34 cellular contexts compared by ENCODE assay signal in the genomic region with DNA sequence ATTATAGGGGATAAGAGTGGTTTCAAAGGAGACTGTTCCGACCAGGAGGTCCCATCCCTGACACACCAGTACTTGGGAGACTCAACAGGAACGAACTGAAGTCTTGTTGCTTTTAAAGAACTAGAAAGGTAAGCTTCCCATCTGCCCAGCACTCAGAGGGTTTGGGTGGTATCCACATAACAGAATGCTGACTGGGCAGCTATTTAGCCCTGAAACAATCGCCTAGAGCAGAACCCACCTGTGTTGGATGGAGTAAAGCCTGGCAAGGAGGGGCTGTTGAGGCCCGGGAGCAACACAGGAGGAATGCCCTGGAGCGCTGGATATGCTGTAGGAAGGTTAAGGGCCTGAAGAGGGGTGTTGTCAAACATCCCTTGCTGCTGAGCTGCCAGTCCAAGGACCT.
A peak's percentile ranks its signal among the peaks of the same experiment; 100 is the strongest.
DNase-seq lines count a peak whose midpoint lies in the region; ATAC-seq, FAIRE-seq and TF ChIP-seq lines count a peak whose summit lies in the region.
"Had no signal": no experiment of that assay in that cellular context is flagged by ENCODE, and none has a peak within 500 bp of the region (broad histone marks: within the 10 kb centered on the region; RNA-seq: fewer than 3 reads in every experiment).

No MANE protein-coding gene starts in this region.

- H4K20me1 ChIP-seq in HepG2 (ENCODE audit: insufficient read depth, low read length), result no peaks in the 10 kb centered on the region
- H4K20me1 ChIP-seq in mammary epithelial cell (ENCODE audit: insufficient read depth, low read length), result no peaks in the 10 kb centered on the region
- H4K20me1 ChIP-seq: BLaER1 had no signal

- dilution Hi-C loops in mammary epithelial cell (cut with HindIII; ENCODE audit: low sequenced_read_pairs), result no loop called here

- H3K79me2 ChIP-seq in HepG2 (ENCODE audit: insufficient read depth, low read length) (no peaks in the 10 kb centered on the region), mammary epithelial cell (ENCODE audit: insufficient read depth, low read length) (no peaks in the 10 kb centered on the region)

- H3K9ac ChIP-seq in HepG2 (ENCODE audit: insufficient read depth, low read depth, low read length) (no peak overlapping the region), mammary epithelial cell (ENCODE audit: insufficient read depth, low read length) (no peak overlapping the region)
- H3K9ac ChIP-seq: BLaER1; BLaER1 treated with 17β-estradiol and CSF1 and Interleukin-3, amounts not matched to agents 10 nM and 100 nM had no signal

- H3K4me1 ChIP-seq in HepG2 (ENCODE audit: insufficient read depth, low read length), result no peaks in the 10 kb centered on the region
- H3K4me1 ChIP-seq in right lobe of liver, result no peaks in the 10 kb centered on the region
- no peaks in the 10 kb centered on the region for H3K4me1 ChIP-seq in A549
- peaks cover 19% of the 10 kb centered on the region for H3K4me1 ChIP-seq in SJCRH30
- H3K4me1 ChIP-seq in esophagus muscularis mucosa, result peaks cover 0 to 20% (median 6%) of the 10 kb centered on the region in 4 donors
- peaks cover 0 to 19% (median 3%) of the 10 kb centered on the region in 12 donors for H3K4me1 ChIP-seq in heart left ventricle
- no peaks in the 10 kb centered on the region for H3K4me1 ChIP-seq in mammary epithelial cell (ENCODE audit: insufficient read depth, low read length)
- H3K4me1 ChIP-seq: BE2C, Caco-2 had no signal

- H3K36me3 ChIP-seq in HepG2 (replicated peaks in 1 of 2; ENCODE audit: control insufficient read depth in 1 of 2, insufficient read depth in 2 of 2, low read length in 2 of 2) (peaks cover 56 to 92% of the 10 kb centered on the region in 2 experiments), right lobe of liver (peaks cover 0 to 11% (median 2%) of the 10 kb centered on the region in 4 donors), SJCRH30 (peaks cover 18% of the 10 kb centered on the region), esophagus muscularis mucosa (peaks cover 36 to 84% (median 69%) of the 10 kb centered on the region in 4 donors), heart left ventricle (peaks cover 0 to 68% (median 55%) of the 10 kb centered on the region in 9 donors), mammary epithelial cell (ENCODE audit: insufficient read depth, low read length) (no peaks in the 10 kb centered on the region)

- in situ Hi-C loops in HepG2 (cut with HindIII; ENCODE audit: extremely low pct_ligation_motif_present, low pct_unique_long_range_greater_than_20kb) (no loop called here), mammary epithelial cell (cut with MboI; ENCODE audit: low sequenced_read_pairs in 2 of 2) (no loop called here)

- H3K4me2 ChIP-seq in HepG2 (ENCODE audit: low read depth, low read length) (no peak overlapping the region), A549 (no peak overlapping the region), mammary epithelial cell (ENCODE audit: insufficient read depth, low read depth, low read length) (no peak overlapping the region)
- H3K4me2 ChIP-seq: BLaER1; BLaER1 treated with 17β-estradiol and CSF1 and Interleukin-3, amounts not matched to agents 10 nM and 100 nM had no signal

- no peak for TF ChIP-seq RAD21 in HepG2 (CRISPR knock-in tag; IDR thresholded peaks at IDR 0.05)
- TF ChIP-seq RAD21 in A549 (conservative IDR thresholded peaks at IDR 0.05 in 1 of 2, IDR thresholded peaks at IDR 0.05 in 1 of 2), result no peak

- WGBS in HepG2 (ENCODE audit: low lambda C conversion rate), result 95% methylated on average over 5 of the region's 5 CpGs
- WGBS in right lobe of liver (ENCODE audit: insufficient coverage, low coverage, low lambda C conversion rate, missing lambda C conversion rate), result 88% methylated on average over 4 of the region's 5 CpGs
- WGBS in A549 (ENCODE audit: missing lambda C conversion rate), result 91% methylated on average over 5 of the region's 5 CpGs
- WGBS in esophagus muscularis mucosa, result 95% methylated on average over 5 of the region's 5 CpGs
- WGBS in heart left ventricle, 4 donors, result 95 to 98% (median 96%) methylated on average over 5 of the region's 5 CpGs
- WGBS in mammary epithelial cell (ENCODE audit: low coverage, missing lambda C conversion rate), result 100% methylated on average over 5 of the region's 5 CpGs

- H3K4me3 ChIP-seq in HepG2 (replicated peaks in 1 of 3; ENCODE audit: insufficient read depth in 1 of 3, low read depth in 2 of 3, low read length in 3 of 3), result no peak overlapping the region
- no peak overlapping the region for H3K4me3 ChIP-seq in right lobe of liver
- H3K4me3 ChIP-seq in A549, result no peak overlapping the region
- no peak overlapping the region for H3K4me3 ChIP-seq in SJCRH30
- no peak overlapping the region for H3K4me3 ChIP-seq in esophagus muscularis mucosa
- no peak overlapping the region for H3K4me3 ChIP-seq in heart left ventricle
- H3K4me3 ChIP-seq in mammary epithelial cell (replicated peaks in 1 of 3; ENCODE audit: insufficient read depth in 1 of 3, low read depth in 2 of 3, low read length in 3 of 3), result no peak overlapping the region
- H3K4me3 ChIP-seq: BLaER1; BLaER1 treated with 17β-estradiol and CSF1 and Interleukin-3, amounts not matched to agents 10 nM and 100 nM had no signal

- TF ChIP-seq CTCF in HepG2 (CRISPR knock-in tag; IDR thresholded peaks at IDR 0.05), result no peak
- TF ChIP-seq CTCF in right lobe of liver (IDR thresholded peaks at IDR 0.05), result no peak
- TF ChIP-seq CTCF in A549 (IDR thresholded peaks at IDR 0.05), result no peak
- TF ChIP-seq CTCF in esophagus muscularis mucosa (IDR thresholded peaks at IDR 0.05), result no peak
- no peak for TF ChIP-seq CTCF in heart left ventricle (IDR thresholded peaks at IDR 0.05)
- TF ChIP-seq CTCF in mammary epithelial cell (conservative IDR thresholded peaks at IDR 0.05 in 1 of 2, IDR thresholded peaks at IDR 0.05 in 1 of 2; ENCODE audit: extremely low read depth in 1 of 2, insufficient read depth in 1 of 2, low read depth in 1 of 2, low read length in 2 of 2), result no peak

- no peaks in the 10 kb centered on the region for H3K27me3 ChIP-seq in HepG2 (ENCODE audit: control insufficient read depth in 1 of 2, insufficient read depth in 2 of 2, low read length in 2 of 2)
- no peaks in the 10 kb centered on the region for H3K27me3 ChIP-seq in right lobe of liver
- H3K27me3 ChIP-seq in SJCRH30, result no peaks in the 10 kb centered on the region
- no peaks in the 10 kb centered on the region for H3K27me3 ChIP-seq in esophagus muscularis mucosa
- no peaks in the 10 kb centered on the region for H3K27me3 ChIP-seq in heart left ventricle
- no peaks in the 10 kb centered on the region for H3K27me3 ChIP-seq in mammary epithelial cell (ENCODE audit: insufficient read depth, low read length)
- H3K27me3 ChIP-seq: BE2C; BLaER1; BLaER1 treated with 17β-estradiol and CSF1 and Interleukin-3, amounts not matched to agents 10 nM and 100 nM had no signal

- TF ChIP-seq EP300 in HepG2 (IDR thresholded peaks at IDR 0.05; ENCODE audit: low read depth in 2 of 2, low read length in 2 of 2) (no peak), HepG2 (CRISPR knock-in tag; IDR thresholded peaks at IDR 0.05; ENCODE audit: borderline replicate concordance) (no peak), A549 (IDR thresholded peaks at IDR 0.05) (no peak), esophagus muscularis mucosa (IDR thresholded peaks at IDR 0.05) (no peak)

- H2AFZ ChIP-seq in HepG2 (ENCODE audit: low read length) (no peak overlapping the region), mammary epithelial cell (ENCODE audit: low read depth, low read length) (no peak overlapping the region)

- no peak for TF ChIP-seq POLR2A in HepG2 (IDR thresholded peaks at IDR 0.05; ENCODE audit: insufficient read depth in 1 of 2, low read depth in 2 of 2, low read length in 2 of 2)
- no peak for TF ChIP-seq POLR2A in right lobe of liver (IDR thresholded peaks at IDR 0.05)
- no peak for TF ChIP-seq POLR2A in A549 (IDR thresholded peaks at IDR 0.05; ENCODE audit: low read length)
- TF ChIP-seq POLR2A in esophagus muscularis mucosa (IDR thresholded peaks at IDR 0.05; ENCODE audit: low read depth), result no peak
- TF ChIP-seq POLR2A in heart left ventricle (IDR thresholded peaks at IDR 0.05), result no peak

- BruUV-seq in HepG2 (replicated peaks; lab: Mats Ljungman, UMichigan) (no TSS peak), mammary epithelial cell (replicated peaks; lab: Mats Ljungman, UMichigan) (no TSS peak)

- DNase-seq in HepG2 (ENCODE audit: low spot score), result no peak
- no peak for DNase-seq in right lobe of liver
- no peak for DNase-seq in A549 (ENCODE audit: low read depth in 1 of 2, low spot score in 1 of 2)
- DNase-seq in SJCRH30, result no peak
- peak; percentile 19 for DNase-seq in esophagus muscularis mucosa (ENCODE audit: extremely low spot score)
- DNase-seq in NCI-H2029 treated with DMSO at 0.1 percent for 48 hours (lab: John Stamatoyannopoulos, UW), result no peak
- no peak for DNase-seq in heart left ventricle
- DNase-seq in mammary epithelial cell, result no peak
- DNase-seq: 8988T; ACHN; AML-193; BE2C; C1 segment of cervical spinal cord; Caco-2; Calu3; CD4-positive, alpha-beta memory T cell; CD4-positive, alpha-beta T cell; CD4-positive, CD25-positive, alpha-beta regulatory T cell; CD8-positive, alpha-beta memory T cell; CD8-positive, alpha-beta T cell; COR-L47; DMS 273 treated with DMSO at 0.1 percent for 48 hours; DMS153; DMS53; DMS79; DMS79 treated with DMSO at 0.1 percent for 48 hours; DND-41; EL had no signal

- POLR2A ChIA-PET in HepG2 (lab: Yijun Ruan, JAX), result no interaction called here
- POLR2A ChIA-PET in A549 (lab: Yijun Ruan, JAX), result no interaction called here

- no peak for FAIRE-seq in HepG2 (lab: Jason Lieb, UNC)
- no peak for FAIRE-seq in A549 (lab: Jason Lieb, UNC)
- FAIRE-seq: A204.1, D721Med had no signal

- CTCF ChIA-PET in HepG2 (lab: Yijun Ruan, JAX; ENCODE audit: low intra/inter-chr PET ratio, low total read pairs), result no interaction called here
- CTCF ChIA-PET in A549 (lab: Yijun Ruan, JAX), result no interaction called here
- CTCF ChIA-PET in mammary epithelial cell (lab: Charles Lee; ENCODE audit: low non-redundant PET), result no interaction called here

- intact Hi-C loops in HepG2 (cut with micrococcal nuclease; ENCODE audit: unreplicated experiment) (no loop called here), right lobe of liver (cut with DNase I) (no loop called here), esophagus muscularis mucosa (cut with DNase I) (no loop called here), heart left ventricle (cut with DNase I) (no loop called here), mammary epithelial cell (cut with micrococcal nuclease) (no loop called here)

- no peak overlapping the region for H3K27ac ChIP-seq in HepG2 (ENCODE audit: extremely low read length, insufficient read depth, low read length)
- no peak overlapping the region for H3K27ac ChIP-seq in right lobe of liver
- no peak overlapping the region for H3K27ac ChIP-seq in A549
- H3K27ac ChIP-seq in SJCRH30, result peak overlapping the region; percentile 86
- H3K27ac ChIP-seq in esophagus muscularis mucosa (replicated peaks in 1 of 4), result no peak overlapping the region
- no peak overlapping the region for H3K27ac ChIP-seq in heart left ventricle
- no peak overlapping the region for H3K27ac ChIP-seq in mammary epithelial cell (ENCODE audit: insufficient read depth, low read depth, low read length)
- H3K27ac ChIP-seq: 22Rv1; BLaER1; BLaER1 treated with 17β-estradiol and CSF1 and Interleukin-3, amounts not matched to agents 10 nM and 100 nM; C4-2B had no signal

- ATAC-seq in HepG2 (no peak), right lobe of liver (no peak), A549 (no peak), heart left ventricle (no peak)
- ATAC-seq: CD8-positive, alpha-beta T cell had no signal

- H3K9me3 ChIP-seq in HepG2 (ENCODE audit: low read length) (no peaks in the 10 kb centered on the region), right lobe of liver (no peaks in the 10 kb centered on the region), A549 (no peaks in the 10 kb centered on the region), SJCRH30 (replicated peaks) (no peaks in the 10 kb centered on the region), esophagus muscularis mucosa (no peaks in the 10 kb centered on the region), heart left ventricle (no peaks in the 10 kb centered on the region), mammary epithelial cell (replicated peaks; ENCODE audit: insufficient read depth, low read length) (no peaks in the 10 kb centered on the region)
- H3K9me3 ChIP-seq: BE2C, Caco-2 had no signal
